9 cellular contexts compared by ENCODE assay signal in the genomic region with DNA sequence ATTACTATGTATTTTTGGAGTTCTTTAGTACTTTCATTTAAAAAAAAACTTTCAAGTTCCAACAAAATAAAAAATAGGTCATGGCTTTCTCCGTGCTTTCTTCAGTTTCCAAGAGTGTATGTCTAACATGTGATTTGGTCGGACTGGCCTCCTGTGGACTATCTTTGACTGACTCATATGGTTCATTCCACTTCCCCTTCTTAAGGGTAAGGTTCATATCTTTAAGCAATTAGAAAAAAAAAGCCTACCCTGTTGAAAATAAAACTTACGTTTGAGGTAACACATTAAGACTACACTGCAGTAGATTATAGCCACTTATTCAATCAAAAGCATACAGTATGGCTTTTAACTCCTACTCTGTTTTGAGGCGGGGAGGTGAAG.
DNase-seq lines count a peak whose midpoint lies in the region; ATAC-seq, FAIRE-seq and TF ChIP-seq lines count a peak whose summit lies in the region.
"Had no signal": no experiment of that assay in that cellular context is flagged by ENCODE, and none has a peak within 500 bp of the region (broad histone marks: within the 10 kb centered on the region; RNA-seq: fewer than 3 reads in every experiment).

No MANE protein-coding gene starts in this region.

- H3F3A ChIP-seq in MM.1S (ENCODE audit: insufficient read depth, low read length), result no peaks in the 10 kb centered on the region

- no peak for TF ChIP-seq CTCF in MM.1S (IDR thresholded peaks at IDR 0.05; ENCODE audit: low read length)

- FAIRE-seq in frontal cortex (lab: Jason Lieb, UNC), result no peak

- no peak overlapping the region for H3K9ac ChIP-seq in MM.1S (ENCODE audit: low read length)

- peaks cover 14% of the 10 kb centered on the region for H3K9me3 Mint-ChIP-seq in dendritic cell treated with granulocyte-macrophage colony-stimulating factor and Interleukin-4, amounts not matched to agents 40 ng/mL and 50 ng/mL, for 4 days
- H3K9me3 Mint-ChIP-seq: central memory CD8-positive, alpha-beta T cell had no signal

- H3K27me3 Mint-ChIP-seq in dendritic cell treated with granulocyte-macrophage colony-stimulating factor and Interleukin-4, amounts not matched to agents 40 ng/mL and 50 ng/mL, for 4 days, result no peaks in the 10 kb centered on the region

- peaks cover 27% of the 10 kb centered on the region for H3K4me1 Mint-ChIP-seq in dendritic cell treated with granulocyte-macrophage colony-stimulating factor and Interleukin-4, amounts not matched to agents 40 ng/mL and 50 ng/mL, for 4 days (ENCODE audit: low read depth)

- ATAC-seq in GM21528 (IDR thresholded peaks at IDR 0.05; ENCODE audit: low FRiP score, unreplicated experiment), result peak; percentile 96
- peak; percentile 98 for ATAC-seq in HG03575 (IDR thresholded peaks at IDR 0.05; ENCODE audit: extremely low read depth, insufficient number of reproducible peaks, low FRiP score, unreplicated experiment)

- H3K79me2 ChIP-seq in MM.1S (ENCODE audit: low read length), result no peaks in the 10 kb centered on the region

- no peak overlapping the region for H3K27ac ChIP-seq in MM.1S (ENCODE audit: low read length)

- no peak overlapping the region for H3K4me3 ChIP-seq in MM.1S (ENCODE audit: low read length)

- H3K4me2 ChIP-seq in MM.1S (ENCODE audit: low read depth, low read length), result no peak overlapping the region

- no peaks in the 10 kb centered on the region for H4K20me1 ChIP-seq in MM.1S (ENCODE audit: insufficient read depth, low read length)

- H3K9me3 ChIP-seq in MM.1S (replicated peaks; ENCODE audit: insufficient read depth, low read length), result no peaks in the 10 kb centered on the region

- H3K4me3 Mint-ChIP-seq in dendritic cell treated with granulocyte-macrophage colony-stimulating factor and Interleukin-4, amounts not matched to agents 40 ng/mL and 50 ng/mL, for 4 days, result no peak overlapping the region
- H3K4me3 Mint-ChIP-seq: central memory CD8-positive, alpha-beta T cell had no signal

- no peak overlapping the region for H2AFZ ChIP-seq in MM.1S (ENCODE audit: low read length)

- no peaks in the 10 kb centered on the region for H3K4me1 ChIP-seq in MM.1S (ENCODE audit: low read length)

- H3K27ac Mint-ChIP-seq in dendritic cell treated with granulocyte-macrophage colony-stimulating factor and Interleukin-4, amounts not matched to agents 40 ng/mL and 50 ng/mL, for 4 days, result peak overlapping the region; percentile 64

- H3K27me3 ChIP-seq in MM.1S (replicated peaks; ENCODE audit: insufficient read depth, low read length), result no peaks in the 10 kb centered on the region

- H3K9me2 ChIP-seq in MM.1S (replicated peaks; ENCODE audit: insufficient read depth, low read length), result no peaks in the 10 kb centered on the region

- DNase-seq in GM04503 (ENCODE audit: low read depth), result peak; percentile 9
- no peak for DNase-seq in AG20443 (ENCODE audit: low spot score)
- DNase-seq in NCI-H774 (lab: John Stamatoyannopoulos, UW), result no peak
- no peak for DNase-seq in frontal cortex (ENCODE audit: low spot score in 2 of 2)
- no peak for DNase-seq in MM.1S

- intact Hi-C loops in dendritic cell treated with granulocyte-macrophage colony-stimulating factor and Interleukin-4, amounts not matched to agents 40 ng/mL and 50 ng/mL, for 4 days (cut with micrococcal nuclease), result loop anchor here (5.0 to 10.0 kb wide), 3 partner anchors 33 to 112 kb away; a partner anchor contains a TSS

- H3K36me3 ChIP-seq in MM.1S (replicated peaks; ENCODE audit: insufficient read depth, low read length), result no peaks in the 10 kb centered on the region

- peaks cover 6% of the 10 kb centered on the region for H3K36me3 Mint-ChIP-seq in dendritic cell treated with granulocyte-macrophage colony-stimulating factor and Interleukin-4, amounts not matched to agents 40 ng/mL and 50 ng/mL, for 4 days (ENCODE audit: low read depth)
